ENCODE assay signal across 17 cellular contexts in the genomic region with DNA sequence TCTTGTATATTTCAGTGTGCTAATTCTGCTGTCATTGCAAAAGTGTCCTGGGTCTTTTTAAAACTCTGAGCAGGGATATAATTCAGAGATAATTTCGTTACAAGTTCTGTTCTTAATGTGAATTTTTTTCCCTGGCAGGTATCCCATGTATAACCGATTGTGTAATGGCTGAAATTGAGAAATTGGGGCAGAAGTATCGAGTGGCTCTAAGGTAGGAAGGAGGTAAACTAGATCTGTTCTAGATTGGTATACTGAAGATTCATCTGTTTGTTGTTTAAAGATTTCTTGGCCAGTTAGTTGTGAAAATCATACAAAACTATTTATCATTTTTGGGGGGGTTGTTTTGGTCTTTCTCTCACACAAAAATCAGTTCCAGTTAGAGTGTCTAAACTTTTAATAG. TPM values are rescaled to one million over a fixed set of nuclear protein-coding genes. Genes with fewer than 3 reads are reported as not detected.
A peak's percentile ranks its signal among the peaks of the same experiment; 100 is the strongest.
DNase-seq lines count a peak whose midpoint lies in the region; ATAC-seq and TF ChIP-seq lines count a peak whose summit lies in the region.
"Had no signal": no experiment of that assay in that cellular context is flagged by ENCODE, and none has a peak within 500 bp of the region (broad histone marks: within the 10 kb centered on the region; RNA-seq: fewer than 3 reads in every experiment).

No MANE protein-coding gene starts in this region.

- ATAC-seq in SK-N-SH treated with all-trans-retinoic acid at 6 μM for 48 hours (no peak), right lobe of liver (peak; percentile 62 to 80 (median 71)), HG02759 (IDR thresholded peaks at IDR 0.05; ENCODE audit: unreplicated experiment) (no peak)
- ATAC-seq: A549; CD8-positive, alpha-beta T cell had no signal

- H3K4me3 ChIP-seq in SK-N-SH (ENCODE audit: low read depth in 2 of 2, low read length in 1 of 2) = no peak overlapping the region
- no peak overlapping the region for H3K4me3 ChIP-seq in adipocyte (ENCODE audit: low read length)
- no peak overlapping the region for H3K4me3 ChIP-seq in right lobe of liver
- H3K4me3 ChIP-seq: A549; BLaER1 treated with 17β-estradiol and CSF1 and Interleukin-3, amounts not matched to agents 10 nM and 100 nM had no signal

- TF ChIP-seq CTCF in SK-N-SH (IDR thresholded peaks at IDR 0.05) = no peak
- TF ChIP-seq CTCF in right lobe of liver (IDR thresholded peaks at IDR 0.05) = no peak

- TF ChIP-seq POLR2A in right lobe of liver (IDR thresholded peaks at IDR 0.05) = no peak

- no peak for DNase-seq in SK-N-SH
- DNase-seq in adipocyte (ENCODE audit: low read depth) = no peak
- no peak for DNase-seq in right lobe of liver
- DNase-seq in activated gamma-delta T cell (lab: John Stamatoyannopoulos, UW) = no peak
- DNase-seq: AML-193; Caco-2; Calu3; CD4-positive, alpha-beta T cell; CD8-positive, alpha-beta T cell; DMS79 treated with DMSO at 0.1 percent for 48 hours; GF-D8 had no signal

- H3K9ac ChIP-seq in SK-N-SH = no peak overlapping the region
- H3K9ac ChIP-seq in adipocyte (ENCODE audit: low read length) = peak overlapping the region; percentile 45
- H3K9ac ChIP-seq: BLaER1 treated with 17β-estradiol and CSF1 and Interleukin-3, amounts not matched to agents 10 nM and 100 nM had no signal

- no peaks in the 10 kb centered on the region for H4K20me1 ChIP-seq in SK-N-SH (ENCODE audit: insufficient read depth)

- H3K36me3 ChIP-seq in SK-N-SH (replicated peaks in 1 of 2; ENCODE audit: control insufficient read depth in 1 of 2, insufficient read depth in 2 of 2, low read length in 1 of 2) = peaks cover 4 to 40% of the 10 kb centered on the region in 2 experiments
- H3K36me3 ChIP-seq in adipocyte (ENCODE audit: control insufficient read depth, insufficient read depth, low read length, severe bottlenecking) = peaks cover 24% of the 10 kb centered on the region
- peaks cover 0 to 19% (median 0%) of the 10 kb centered on the region in 4 donors for H3K36me3 ChIP-seq in right lobe of liver

- no peaks in the 10 kb centered on the region for H3K27me3 ChIP-seq in SK-N-SH (ENCODE audit: insufficient read depth)
- H3K27me3 ChIP-seq in adipocyte (replicated peaks; ENCODE audit: control insufficient read depth, insufficient read depth, low read length) = no peaks in the 10 kb centered on the region
- no peaks in the 10 kb centered on the region for H3K27me3 ChIP-seq in right lobe of liver
- H3K27me3 ChIP-seq: BLaER1 treated with 17β-estradiol and CSF1 and Interleukin-3, amounts not matched to agents 10 nM and 100 nM had no signal

- H3K79me2 ChIP-seq in SK-N-SH (ENCODE audit: insufficient read depth) = peaks cover 19% of the 10 kb centered on the region

- H3K9me2 ChIP-seq in SK-N-SH = no peaks in the 10 kb centered on the region

- no peak overlapping the region for H2AFZ ChIP-seq in SK-N-SH (ENCODE audit: low read depth)

- H3K27ac ChIP-seq in SK-N-SH (ENCODE audit: low read depth in 2 of 2, low read length in 1 of 2) (no peak overlapping the region), right lobe of liver (peak overlapping the region in 2 of 3 donors; percentile 19 to 35)
- H3K27ac ChIP-seq: 22Rv1; A549; BLaER1 treated with 17β-estradiol and CSF1 and Interleukin-3, amounts not matched to agents 10 nM and 100 nM; C4-2B had no signal

- H3K9me3 ChIP-seq in SK-N-SH (no peaks in the 10 kb centered on the region), adipocyte (ENCODE audit: control insufficient read depth, low read length) (no peaks in the 10 kb centered on the region), right lobe of liver (no peaks in the 10 kb centered on the region)
- H3K9me3 ChIP-seq: Caco-2 had no signal

- no peaks in the 10 kb centered on the region for H3F3A ChIP-seq in SK-N-SH (replicated peaks; ENCODE audit: insufficient read depth)

- POLR2A ChIA-PET in SK-N-SH (lab: Yijun Ruan, JAX) = no interaction called here

- no peak for TF ChIP-seq RAD21 in SK-N-SH (IDR thresholded peaks at IDR 0.05; ENCODE audit: low read length)

- intact Hi-C loops in right lobe of liver (cut with DNase I) = no loop called here

- H3K4me1 ChIP-seq in SK-N-SH (ENCODE audit: control insufficient read depth in 1 of 2, insufficient read depth in 2 of 2, low read depth in 1 of 2, low read length in 1 of 2) (no peaks in the 10 kb centered on the region; a peak in 1 of 4 replicates), adipocyte (ENCODE audit: control insufficient read depth, insufficient read depth, low read length) (peaks cover 8% of the 10 kb centered on the region), right lobe of liver (peaks cover 0 to 6% (median 1%) of the 10 kb centered on the region in 4 donors)
- H3K4me1 ChIP-seq: A549; BLaER1 treated with 17β-estradiol and CSF1 and Interleukin-3, amounts not matched to agents 10 nM and 100 nM; Caco-2 had no signal

- CTCF ChIA-PET in SK-N-SH (lab: Yijun Ruan, JAX) = no interaction called here

- H3K4me2 ChIP-seq in SK-N-SH = no peak overlapping the region
- H3K4me2 ChIP-seq: A549; BLaER1 treated with 17β-estradiol and CSF1 and Interleukin-3, amounts not matched to agents 10 nM and 100 nM had no signal

- no peak for TF ChIP-seq EP300 in SK-N-SH (IDR thresholded peaks at IDR 0.05; ENCODE audit: borderline replicate concordance in 1 of 2, low read depth in 1 of 2, low read length in 1 of 2)

- WGBS in SK-N-SH (ENCODE audit: low lambda C conversion rate) = 81% methylated on average over 3 of the region's 3 CpGs
- 28% methylated on average over 3 of the region's 3 CpGs for WGBS in right lobe of liver (ENCODE audit: insufficient coverage, low coverage, low lambda C conversion rate, missing lambda C conversion rate)

TF ChIP-seq in SK-N-SH treated with all-trans-retinoic acid at 6 μM for 48 hours, 23 proteins besides CTCF, POLR2A, EP300 and RAD21 (continues in another document):
- TF ChIP-seq ISL1 (CRISPR knock-in tag; IDR thresholded peaks at IDR 0.05) = peak; percentile 20; the same call in 1 of the 2 replicates
- TF ChIP-seq, protein P1, sequence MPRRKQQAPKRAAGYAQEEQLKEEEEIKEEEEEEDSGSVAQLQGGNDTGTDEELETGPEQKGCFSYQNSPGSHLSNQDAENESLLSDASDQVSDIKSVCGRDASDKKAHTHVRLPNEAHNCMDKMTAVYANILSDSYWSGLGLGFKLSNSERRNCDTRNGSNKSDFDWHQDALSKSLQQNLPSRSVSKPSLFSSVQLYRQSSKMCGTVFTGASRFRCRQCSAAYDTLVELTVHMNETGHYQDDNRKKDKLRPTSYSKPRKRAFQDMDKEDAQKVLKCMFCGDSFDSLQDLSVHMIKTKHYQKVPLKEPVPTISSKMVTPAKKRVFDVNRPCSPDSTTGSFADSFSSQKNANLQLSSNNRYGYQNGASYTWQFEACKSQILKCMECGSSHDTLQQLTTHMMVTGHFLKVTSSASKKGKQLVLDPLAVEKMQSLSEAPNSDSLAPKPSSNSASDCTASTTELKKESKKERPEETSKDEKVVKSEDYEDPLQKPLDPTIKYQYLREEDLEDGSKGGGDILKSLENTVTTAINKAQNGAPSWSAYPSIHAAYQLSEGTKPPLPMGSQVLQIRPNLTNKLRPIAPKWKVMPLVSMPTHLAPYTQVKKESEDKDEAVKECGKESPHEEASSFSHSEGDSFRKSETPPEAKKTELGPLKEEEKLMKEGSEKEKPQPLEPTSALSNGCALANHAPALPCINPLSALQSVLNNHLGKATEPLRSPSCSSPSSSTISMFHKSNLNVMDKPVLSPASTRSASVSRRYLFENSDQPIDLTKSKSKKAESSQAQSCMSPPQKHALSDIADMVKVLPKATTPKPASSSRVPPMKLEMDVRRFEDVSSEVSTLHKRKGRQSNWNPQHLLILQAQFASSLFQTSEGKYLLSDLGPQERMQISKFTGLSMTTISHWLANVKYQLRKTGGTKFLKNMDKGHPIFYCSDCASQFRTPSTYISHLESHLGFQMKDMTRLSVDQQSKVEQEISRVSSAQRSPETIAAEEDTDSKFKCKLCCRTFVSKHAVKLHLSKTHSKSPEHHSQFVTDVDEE (CRISPR knock-in tag; IDR thresholded peaks at IDR 0.05) = no peak

TF ChIP-seq in SK-N-SH, 30 proteins besides CTCF, POLR2A, EP300 and RAD21 (continues in another document):
- no peak for TF ChIP-seq RCOR1 (IDR thresholded peaks at IDR 0.05; ENCODE audit: low read length)
- no peak for TF ChIP-seq TAF1 (IDR thresholded peaks at IDR 0.05; ENCODE audit: borderline replicate concordance, low read depth, low read length)
- TF ChIP-seq MEF2A (IDR thresholded peaks at IDR 0.05; ENCODE audit: borderline replicate concordance, low read depth) = no peak
- TF ChIP-seq, protein P2, sequence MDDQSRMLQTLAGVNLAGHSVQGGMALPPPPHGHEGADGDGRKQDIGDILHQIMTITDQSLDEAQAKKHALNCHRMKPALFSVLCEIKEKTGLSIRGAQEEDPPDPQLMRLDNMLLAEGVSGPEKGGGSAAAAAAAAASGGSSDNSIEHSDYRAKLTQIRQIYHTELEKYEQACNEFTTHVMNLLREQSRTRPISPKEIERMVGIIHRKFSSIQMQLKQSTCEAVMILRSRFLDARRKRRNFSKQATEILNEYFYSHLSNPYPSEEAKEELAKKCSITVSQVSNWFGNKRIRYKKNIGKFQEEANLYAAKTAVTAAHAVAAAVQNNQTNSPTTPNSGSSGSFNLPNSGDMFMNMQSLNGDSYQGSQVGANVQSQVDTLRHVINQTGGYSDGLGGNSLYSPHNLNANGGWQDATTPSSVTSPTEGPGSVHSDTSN (IDR thresholded peaks at IDR 0.05) = no peak
- no peak for TF ChIP-seq GABPA (IDR thresholded peaks at IDR 0.05; ENCODE audit: low read depth)
- TF ChIP-seq, protein P3, sequence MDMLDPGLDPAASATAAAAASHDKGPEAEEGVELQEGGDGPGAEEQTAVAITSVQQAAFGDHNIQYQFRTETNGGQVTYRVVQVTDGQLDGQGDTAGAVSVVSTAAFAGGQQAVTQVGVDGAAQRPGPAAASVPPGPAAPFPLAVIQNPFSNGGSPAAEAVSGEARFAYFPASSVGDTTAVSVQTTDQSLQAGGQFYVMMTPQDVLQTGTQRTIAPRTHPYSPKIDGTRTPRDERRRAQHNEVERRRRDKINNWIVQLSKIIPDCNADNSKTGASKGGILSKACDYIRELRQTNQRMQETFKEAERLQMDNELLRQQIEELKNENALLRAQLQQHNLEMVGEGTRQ (IDR thresholded peaks at IDR 0.05; ENCODE audit: borderline replicate concordance, low read depth, low read length) = no peak

RNA-seq across cellular contexts. Expression of a gene that starts 10.2 kb away (rescaled TPM):
- 42.6 and 56.7 TPM in 2 replicates for polyA plus RNA-seq in SK-N-SH (2012; rRNA removed)
- 65.7 and 79.5 TPM in 2 replicates for polyA plus RNA-seq in SK-N-SH (2012; cell fraction: cytosol; rRNA removed)
- polyA plus RNA-seq in SK-N-SH (2012; cell fraction: nucleus; rRNA removed) = 20.8 and 36.2 TPM in 2 replicates
- 10 to 100 TPM; 19.4 to 25.7 (median 22.5) TPM for total RNA-seq in right lobe of liver

RNA-seq across cellular contexts. Expression of a gene that starts 10.3 kb away (rescaled TPM):
- polyA plus RNA-seq in SK-N-SH (2012; rRNA removed) = 35.1 and 50.8 TPM in 2 replicates
- 27.0 and 33.1 TPM in 2 replicates for polyA plus RNA-seq in SK-N-SH (2012; cell fraction: cytosol; rRNA removed)
- 62.9 and 79.3 TPM in 2 replicates for polyA plus RNA-seq in SK-N-SH (2012; cell fraction: nucleus; rRNA removed)
- total RNA-seq in right lobe of liver = 10 to 100 TPM; 12.7 to 17.9 (median 15.9) TPM

RNA-seq across cellular contexts. Expression of a gene that starts 40.0 kb away (rescaled TPM):
- polyA plus RNA-seq in SK-N-SH (2012; rRNA removed) = 9.4 and 14.0 TPM in 2 replicates
- 15.1 and 16.7 TPM in 2 replicates for polyA plus RNA-seq in SK-N-SH (2012; cell fraction: cytosol; rRNA removed)
- polyA plus RNA-seq in SK-N-SH (2012; cell fraction: nucleus; rRNA removed) = 23.2 and 37.0 TPM in 2 replicates
- 10 to 100 TPM; 14.8 to 20.0 (median 17.1) TPM for total RNA-seq in right lobe of liver

Comparison
In these comparisons a context has a peak if more than half of its experiments do, and no peak if none do; other contexts are left out.
1. ATAC-seq: peak in right lobe of liver (4 of 4); none in SK-N-SH treated with all-trans-retinoic acid at 6 μM for 48 hours (single experiment) and HG02759 (single experiment).
2. H3K27ac ChIP-seq: peak in right lobe of liver (2 of 3); none in SK-N-SH (0 of 2).